2 cellular contexts compared by ENCODE assay signal in genomic region chr14:72847721-72848120, GRCh38.
TF ChIP-seq lines count a peak whose summit lies in the region.

No MANE protein-coding gene starts in this region.

TF ChIP-seq in GM23338, 12 proteins besides CTCF, POLR2A, EP300 and RAD21 (continued from another document):
- TF ChIP-seq ETS1 (IDR thresholded peaks at IDR 0.05) (peak; percentile 50; the same call in 1 of the 2 replicates), EZH2phosphoT487 (IDR thresholded peaks at IDR 0.05; ENCODE audit: unreplicated experiment) (no peak)

TF ChIP-seq in WTC11, 78 proteins besides CTCF, POLR2A, EP300 and RAD21 (continued from another document):
- TF ChIP-seq IRF1 (CRISPR knock-in tag; IDR thresholded peaks at IDR 0.05), result no peak
- peak; percentile 69 for TF ChIP-seq USF2 (CRISPR knock-in tag; IDR thresholded peaks at IDR 0.05)
- no peak for TF ChIP-seq ESRRA (CRISPR knock-in tag; IDR thresholded peaks at IDR 0.05; ENCODE audit: borderline replicate concordance)
- no peak for TF ChIP-seq JUN (CRISPR knock-in tag; IDR thresholded peaks at IDR 0.05)
- no peak for TF ChIP-seq SMAD3 (CRISPR knock-in tag; IDR thresholded peaks at IDR 0.05; ENCODE audit: borderline replicate concordance)
- TF ChIP-seq GTF2I (CRISPR knock-in tag; conservative IDR thresholded peaks at IDR 0.05), result no peak
- TF ChIP-seq NFYB (CRISPR knock-in tag; conservative IDR thresholded peaks at IDR 0.05; ENCODE audit: low read depth), result peak; percentile 80
- no peak for TF ChIP-seq PRDM15 (CRISPR knock-in tag; IDR thresholded peaks at IDR 0.05)
- TF ChIP-seq ZNF416 (CRISPR knock-in tag; IDR thresholded peaks at IDR 0.05), result no peak
- no peak for TF ChIP-seq ZNF396 (CRISPR knock-in tag; IDR thresholded peaks at IDR 0.05; ENCODE audit: borderline replicate concordance)
- TF ChIP-seq MLX (CRISPR knock-in tag; IDR thresholded peaks at IDR 0.05), result no peak
TF ChIP-seq in WTC11: peak in this region for 3.
